28 cellular contexts compared by ENCODE assay signal in genomic region chr1:14519976-14520375, GRCh38.
DNase-seq lines count a peak whose midpoint lies in the region; ATAC-seq lines count a peak whose summit lies in the region.
"Had no signal": no experiment of that assay in that cellular context is flagged by ENCODE, and none has a peak within 500 bp of the region (broad histone marks: within the 10 kb centered on the region; RNA-seq: fewer than 3 reads in every experiment).

No MANE protein-coding gene starts in this region.

- H4K8ac ChIP-seq in mesenchymal stem cell (ENCODE audit: low read length) = no peak overlapping the region

- no peak for ATAC-seq in GM19397 (IDR thresholded peaks at IDR 0.05; ENCODE audit: unreplicated experiment)
- ATAC-seq: CD8-positive, alpha-beta T cell; heart left ventricle; left cardiac atrium; sciatic nerve had no signal

- H3K27ac Mint-ChIP-seq in T-helper 2 cell treated with Interferon-gamma antibody and Interleukin-4, amounts not matched to agents 5 μg/mL and 100 μg/mL, for 36 hours = no peak overlapping the region
- H3K27ac Mint-ChIP-seq: activated CD4-positive, alpha-beta T cell treated with anti-CD3 and anti-CD28 coated beads, Interleukin-2, amount 10 ng/mL, durations not matched to agents 24 days and 14 days; B cell; CD8-positive, alpha-beta T cell; H9; memory B cell; stimulated activated naive B cell treated with anti-CD40 and anti-IgM and Interleukin-4, amounts not matched to agents 10 μg/mL and 1 μg/mL and 100 μg/mL, for 72 hours had no signal

- H3K4me1 ChIP-seq in esophagus (ENCODE audit: control insufficient read depth in 2 of 2, insufficient read depth in 2 of 2, low read length in 1 of 2) (peaks cover 5 to 15% of the 10 kb centered on the region in 2 donors), mesenchymal stem cell (ENCODE audit: control insufficient read depth, insufficient read depth, low read depth, low read length) (peaks cover 1% of the 10 kb centered on the region), SJCRH30 (no peaks in the 10 kb centered on the region)
- H3K4me1 ChIP-seq: neural progenitor cell, uterus had no signal

- peak overlapping the region; percentile 86 for H3K9ac ChIP-seq in mesenchymal stem cell (ENCODE audit: low read length)
- H3K9ac ChIP-seq: neural progenitor cell had no signal

- H3K27me3 ChIP-seq in esophagus (ENCODE audit: control insufficient read depth in 1 of 2, insufficient read depth in 2 of 2, low read length in 2 of 2) (no peaks in the 10 kb centered on the region), mesenchymal stem cell (ENCODE audit: control insufficient read depth in 1 of 2, insufficient read depth in 1 of 2, low read length in 2 of 2) (no peaks in the 10 kb centered on the region), SJCRH30 (peaks cover 16% of the 10 kb centered on the region; the same call in 1 of the 2 replicates)
- H3K27me3 ChIP-seq: neural progenitor cell, uterus had no signal

- no peak overlapping the region for H3K4me3 Mint-ChIP-seq in T-helper 2 cell treated with Interferon-gamma antibody and Interleukin-4, amounts not matched to agents 5 μg/mL and 100 μg/mL, for 36 hours
- H3K4me3 Mint-ChIP-seq: activated CD4-positive, alpha-beta T cell treated with anti-CD3 and anti-CD28 coated beads, Interleukin-2, amount 10 ng/mL, durations not matched to agents 24 days and 14 days; B cell; CD8-positive, alpha-beta T cell; H9; memory B cell; neural progenitor cell; stimulated activated naive B cell treated with anti-CD40 and anti-IgM and Interleukin-4, amounts not matched to agents 10 μg/mL and 1 μg/mL and 100 μg/mL, for 72 hours had no signal

- H3K23ac ChIP-seq in mesenchymal stem cell (ENCODE audit: low read length in 2 of 2) = no peak overlapping the region

- no peaks in the 10 kb centered on the region for H3K36me3 ChIP-seq in esophagus (ENCODE audit: control insufficient read depth in 2 of 2, insufficient read depth in 2 of 2, low read length in 1 of 2)
- H3K36me3 ChIP-seq in mesenchymal stem cell (ENCODE audit: control insufficient read depth in 1 of 2, insufficient read depth in 2 of 2, low read depth in 1 of 2, low read length in 2 of 2) = no peaks in the 10 kb centered on the region
- H3K36me3 ChIP-seq in SJCRH30 = no peaks in the 10 kb centered on the region
- H3K36me3 ChIP-seq: heart left ventricle, neural progenitor cell, uterus had no signal

- no peak overlapping the region for H2BK12ac ChIP-seq in mesenchymal stem cell (ENCODE audit: low read length in 2 of 2)

- no peak overlapping the region for H4K91ac ChIP-seq in mesenchymal stem cell (ENCODE audit: low read length)

- no peak overlapping the region for H2AK5ac ChIP-seq in mesenchymal stem cell (ENCODE audit: low read length, severe bottlenecking)

- no peak overlapping the region for H3K4me3 ChIP-seq in esophagus (ENCODE audit: low read depth in 1 of 2, low read length in 2 of 2)
- no peak overlapping the region for H3K4me3 ChIP-seq in mesenchymal stem cell (ENCODE audit: insufficient read depth in 1 of 2, low read depth in 1 of 2, low read length in 2 of 2)
- no peak overlapping the region for H3K4me3 ChIP-seq in SJCRH30
- H3K4me3 ChIP-seq: heart left ventricle, neural progenitor cell, SK-N-MC, uterus had no signal

- H3K9me3 ChIP-seq in esophagus (ENCODE audit: control insufficient read depth in 2 of 2, insufficient read depth in 1 of 2, low read depth in 1 of 2, low read length in 1 of 2) (no peaks in the 10 kb centered on the region), mesenchymal stem cell (ENCODE audit: control insufficient read depth, low read length) (no peaks in the 10 kb centered on the region), SJCRH30 (replicated peaks) (no peaks in the 10 kb centered on the region)
- H3K9me3 ChIP-seq: heart left ventricle, uterus had no signal

- H3K79me1 ChIP-seq in mesenchymal stem cell (replicated peaks; ENCODE audit: low read length, poor library complexity, severe bottlenecking) = no peaks in the 10 kb centered on the region

- no peaks in the 10 kb centered on the region for H3K27me3 Mint-ChIP-seq in T-helper 2 cell treated with Interferon-gamma antibody and Interleukin-4, amounts not matched to agents 5 μg/mL and 100 μg/mL, for 36 hours (ENCODE audit: low read depth)
- H3K27me3 Mint-ChIP-seq: activated CD4-positive, alpha-beta T cell treated with anti-CD3 and anti-CD28 coated beads, Interleukin-2, amount 10 ng/mL, durations not matched to agents 24 days and 14 days had no signal

- H3K4me1 Mint-ChIP-seq in T-helper 2 cell treated with Interferon-gamma antibody and Interleukin-4, amounts not matched to agents 5 μg/mL and 100 μg/mL, for 36 hours (ENCODE audit: low read depth) = no peaks in the 10 kb centered on the region
- H3K4me1 Mint-ChIP-seq: activated CD4-positive, alpha-beta T cell treated with anti-CD3 and anti-CD28 coated beads, Interleukin-2, amount 10 ng/mL, durations not matched to agents 24 days and 14 days; B cell; memory B cell had no signal

- no peak overlapping the region for H3K18ac ChIP-seq in mesenchymal stem cell (ENCODE audit: low read depth in 1 of 2, low read length in 2 of 2)

- H3K36me3 Mint-ChIP-seq in T-helper 2 cell treated with Interferon-gamma antibody and Interleukin-4, amounts not matched to agents 5 μg/mL and 100 μg/mL, for 36 hours (ENCODE audit: low read depth) = no peaks in the 10 kb centered on the region
- H3K36me3 Mint-ChIP-seq: CD8-positive, alpha-beta T cell; memory B cell; stimulated activated naive B cell treated with anti-CD40 and anti-IgM and Interleukin-4, amounts not matched to agents 10 μg/mL and 1 μg/mL and 100 μg/mL, for 72 hours had no signal

- H3K9me3 Mint-ChIP-seq in T-helper 2 cell treated with Interferon-gamma antibody and Interleukin-4, amounts not matched to agents 5 μg/mL and 100 μg/mL, for 36 hours = no peaks in the 10 kb centered on the region
- H3K9me3 Mint-ChIP-seq: activated CD4-positive, alpha-beta T cell treated with anti-CD3 and anti-CD28 coated beads, Interleukin-2, amount 10 ng/mL, durations not matched to agents 24 days and 14 days; CD8-positive, alpha-beta T cell; H9; neural progenitor cell; stimulated activated naive B cell treated with anti-CD40 and anti-IgM and Interleukin-4, amounts not matched to agents 10 μg/mL and 1 μg/mL and 100 μg/mL, for 72 hours had no signal

- no peak overlapping the region for H2BK15ac ChIP-seq in mesenchymal stem cell (ENCODE audit: low read depth, poor library complexity, severe bottlenecking)

- DNase-seq in AG08395 (ENCODE audit: low spot score) = peak; percentile 32
- DNase-seq in RPMI7951 (ENCODE audit: low read depth) = peak; percentile 11
- no peak for DNase-seq in mesenchymal stem cell
- DNase-seq in stimulated activated CD4-positive, alpha-beta T cell treated with anti-CD3 and anti-CD28 coated beads, Interleukin-4, amount 100 ng/mL, for 4 hours = no peak
- DNase-seq in T-helper 2 cell treated with Interferon-gamma antibody and Interleukin-4, amounts not matched to agents 5 μg/mL and 100 μg/mL, for 36 hours (ENCODE audit: low spot score) = no peak
- no peak for DNase-seq in SJCRH30
- DNase-seq: activated CD4-positive, alpha-beta T cell treated with anti-CD3 and anti-CD28 coated beads, Interleukin-2, amount 10 ng/mL, durations not matched to agents 24 days and 14 days; activated gamma-delta T cell; activated T-cell treated with anti-CD3 and anti-CD28 coated beads, Interleukin-2, amount 50 U/mL, for 1 hour; CD8-positive, alpha-beta T cell; cerebellar nuclear complex; H9; heart left ventricle; left cardiac atrium; NCI-H1105; NCI-H2081 treated with DMSO at 0.1 percent for 48 hours; NCI-H345; posterior cingulate gyrus; stimulated activated naive B cell treated with anti-CD40 and anti-IgM and Interleukin-4, amounts not matched to agents 10 μg/mL and 1 μg/mL and 100 μg/mL, for 72 hours; uterus had no signal

- H3K14ac ChIP-seq in mesenchymal stem cell (ENCODE audit: low read length in 2 of 2) = no peak overlapping the region

- no peak overlapping the region for H3K4me2 ChIP-seq in mesenchymal stem cell (ENCODE audit: low read length, poor library complexity, severe bottlenecking)
- H3K4me2 ChIP-seq: neural progenitor cell had no signal

- H3K27ac ChIP-seq in esophagus (ENCODE audit: low read depth in 2 of 2, low read length in 1 of 2) (peak overlapping the region; percentile 53 to 88), mesenchymal stem cell (ENCODE audit: low read length, poor library complexity, severe bottlenecking) (no peak overlapping the region), SJCRH30 (no peak overlapping the region)
- H3K27ac ChIP-seq: neural progenitor cell, SK-N-MC, uterus, VCaP had no signal

- H2BK5ac ChIP-seq in mesenchymal stem cell (ENCODE audit: low read depth, low read length, poor library complexity, severe bottlenecking) = no peak overlapping the region

- WGBS in esophagus, 2 donors = 69 to 72% methylated on average over 5 of the region's 5 CpGs
- WGBS in mesenchymal stem cell = 56% methylated on average over 5 of the region's 5 CpGs

- H3K4ac ChIP-seq in mesenchymal stem cell (ENCODE audit: low read depth in 1 of 2, low read length in 2 of 2) = no peak overlapping the region

- H2BK120ac ChIP-seq in mesenchymal stem cell (ENCODE audit: low read depth, low read length) = no peak overlapping the region

- H2AFZ ChIP-seq in mesenchymal stem cell (ENCODE audit: low read depth, low read length) = no peak overlapping the region
- H2AFZ ChIP-seq: neural progenitor cell had no signal

Comparison
In these comparisons a context has a peak if more than half of its experiments do, and no peak if none do; other contexts are left out.
1. DNase-seq: peak in AG08395 (single experiment) and RPMI7951 (single experiment); none in mesenchymal stem cell (single experiment), stimulated activated CD4-positive, alpha-beta T cell treated with anti-CD3 and anti-CD28 coated beads, Interleukin-4, amount 100 ng/mL, for 4 hours (0 of 2), T-helper 2 cell treated with Interferon-gamma antibody and Interleukin-4, amounts not matched to agents 5 μg/mL and 100 μg/mL, for 36 hours (single experiment) and SJCRH30 (0 of 2).
2. H3K27ac ChIP-seq: peak in esophagus (2 of 2); none in mesenchymal stem cell (single experiment) and SJCRH30 (single experiment).